ENCODE assay signal across 9 cellular contexts in genomic region chr20:43751167-43752050, GRCh38. TPM values are rescaled to one million over a fixed set of nuclear protein-coding genes. Genes with fewer than 3 reads are reported as not detected.
DNase-seq lines count a peak whose midpoint lies in the region; ATAC-seq and TF ChIP-seq lines count a peak whose summit lies in the region.
"Had no signal": no experiment of that assay in that cellular context is flagged by ENCODE, and none has a peak within 500 bp of the region (broad histone marks: within the 10 kb centered on the region; RNA-seq: fewer than 3 reads in every experiment).

No MANE protein-coding gene starts in this region.

- no peaks in the 10 kb centered on the region for H3K9me3 ChIP-seq in CD4-positive, alpha-beta memory T cell (ENCODE audit: control insufficient read depth in 1 of 2, low read length in 2 of 2)
- H3K9me3 ChIP-seq in hepatocyte (ENCODE audit: low read depth): no peaks in the 10 kb centered on the region

- peak overlapping the region; percentile 65 for H3K4me3 Mint-ChIP-seq in activated naive CD4-positive, alpha-beta T cell treated with anti-CD3 and anti-CD28 coated beads, Interleukin-2, amount 50 U/mL, for 24 hours
- peak overlapping the region in 2 of 8 donors; percentile 0 to 2 for H3K4me3 Mint-ChIP-seq in CD4-positive, alpha-beta memory T cell

- H3K4me2 ChIP-seq in hepatocyte: no peak overlapping the region

- H3K4me1 Mint-ChIP-seq in activated naive CD4-positive, alpha-beta T cell treated with anti-CD3 and anti-CD28 coated beads, Interleukin-2, amount 50 U/mL, for 24 hours: peaks cover 38% of the 10 kb centered on the region
- peaks cover 19 to 31% (median 21%) of the 10 kb centered on the region in 4 donors for H3K4me1 Mint-ChIP-seq in CD4-positive, alpha-beta memory T cell

- ATAC-seq in GM18511 (IDR thresholded peaks at IDR 0.05; ENCODE audit: unreplicated experiment): peak; percentile 83

- no peaks in the 10 kb centered on the region for H3K27me3 Mint-ChIP-seq in activated naive CD4-positive, alpha-beta T cell treated with anti-CD3 and anti-CD28 coated beads, Interleukin-2, amount 50 U/mL, for 24 hours
- H3K27me3 Mint-ChIP-seq in CD4-positive, alpha-beta memory T cell: peaks cover 0 to 27% of the 10 kb centered on the region in 2 donors

- H4K20me1 ChIP-seq in hepatocyte (ENCODE audit: insufficient read depth, poor library complexity, severe bottlenecking): no peaks in the 10 kb centered on the region

- H2AFZ ChIP-seq in hepatocyte: no peak overlapping the region

- H3K27me3 ChIP-seq in CD4-positive, alpha-beta memory T cell (ENCODE audit: insufficient read depth, low read length): no peaks in the 10 kb centered on the region
- H3K27me3 ChIP-seq in hepatocyte: no peaks in the 10 kb centered on the region

- no peaks in the 10 kb centered on the region for H3K79me2 ChIP-seq in hepatocyte

- no peak for TF ChIP-seq CTCF in HFF-Myc (IDR thresholded peaks at IDR 0.05; ENCODE audit: low read depth, low read length, missing control alignments)
- no peak for TF ChIP-seq CTCF in hepatocyte (IDR thresholded peaks at IDR 0.05; ENCODE audit: poor library complexity)

- intact Hi-C loops in CD4-positive, alpha-beta memory T cell (cut with micrococcal nuclease): loop anchor here (2.0 kb wide), 1 partner anchor 439 kb away; no protein-coding TSS in a partner anchor

- peaks cover 30% of the 10 kb centered on the region for H3K4me1 ChIP-seq in CD4-positive, alpha-beta memory T cell (ENCODE audit: insufficient read depth, low read length)
- H3K4me1 ChIP-seq in hepatocyte (ENCODE audit: insufficient read depth): no peaks in the 10 kb centered on the region

- WGBS in hepatocyte (ENCODE audit: low lambda C conversion rate, missing lambda C conversion rate): 88% methylated on average over 11 of the region's 11 CpGs

- H3K36me3 Mint-ChIP-seq in activated naive CD4-positive, alpha-beta T cell treated with anti-CD3 and anti-CD28 coated beads, Interleukin-2, amount 50 U/mL, for 24 hours: no peaks in the 10 kb centered on the region
- no peaks in the 10 kb centered on the region for H3K36me3 Mint-ChIP-seq in CD4-positive, alpha-beta memory T cell

- DNase-seq in HFF-Myc (ENCODE audit: extremely low read depth, low read depth) (peak; percentile 51), MV-4-11 (lab: John Stamatoyannopoulos, UW) (peak; percentile 89), NCI-H1930 (lab: John Stamatoyannopoulos, UW) (no peak), hepatocyte (ENCODE audit: low spot score) (no peak)
- DNase-seq in stimulated activated CD4-positive, alpha-beta T cell treated with anti-CD3 and anti-CD28 coated beads, Interleukin-12 subunit alpha, Interleukin-12 subunit beta, amount 100 ng/mL, for 48 hours (ENCODE audit: low read depth in 2 of 3, low spot score in 1 of 3): peak; percentile 44 to 59 (median 56)
- no peak for DNase-seq in CD4-positive, alpha-beta memory T cell

- CTCF ChIA-PET in CD4-positive, alpha-beta memory T cell (lab: Charles Lee; ENCODE audit: partially characterized antibody): interaction anchor here (1.0 to 11.1 kb wide), 9 partner anchors 9 to 340 kb away, joined by 3 to 143 read pairs (median 5); no protein-coding TSS in a partner anchor

- H3K4me3 ChIP-seq in HFF-Myc (replicated peaks; ENCODE audit: low read depth, low read length) (no peak overlapping the region), hepatocyte (no peak overlapping the region)
- H3K4me3 ChIP-seq in CD4-positive, alpha-beta memory T cell (ENCODE audit: low read length in 2 of 2): no peak overlapping the region

- no peaks in the 10 kb centered on the region for H3K36me3 ChIP-seq in CD4-positive, alpha-beta memory T cell (ENCODE audit: insufficient read depth, low read length)
- H3K36me3 ChIP-seq in hepatocyte (replicated peaks; ENCODE audit: insufficient read depth, low read depth): no peaks in the 10 kb centered on the region

- H3K27ac ChIP-seq in CD4-positive, alpha-beta memory T cell (ENCODE audit: low read depth, low read length): no peak overlapping the region
- H3K27ac ChIP-seq in hepatocyte: no peak overlapping the region

- no peaks in the 10 kb centered on the region for H3K9me2 ChIP-seq in hepatocyte (replicated peaks; ENCODE audit: insufficient read depth)

- H3K9me3 Mint-ChIP-seq in activated naive CD4-positive, alpha-beta T cell treated with anti-CD3 and anti-CD28 coated beads, Interleukin-2, amount 50 U/mL, for 24 hours: no peaks in the 10 kb centered on the region
- H3K9me3 Mint-ChIP-seq in CD4-positive, alpha-beta memory T cell: no peaks in the 10 kb centered on the region

- POLR2A ChIA-PET in CD4-positive, alpha-beta memory T cell (lab: Charles Lee; ENCODE audit: partially characterized antibody): no interaction called here

- peak overlapping the region; percentile 98 for H3K27ac Mint-ChIP-seq in activated naive CD4-positive, alpha-beta T cell treated with anti-CD3 and anti-CD28 coated beads, Interleukin-2, amount 50 U/mL, for 24 hours
- peak overlapping the region in 3 of 7 donors; percentile 51 to 78 (median 58) for H3K27ac Mint-ChIP-seq in CD4-positive, alpha-beta memory T cell

RNA-seq across cellular contexts. Expression of gene GTSF1L, which starts 24.6 kb away (rescaled TPM):
- total RNA-seq in CD4-positive, alpha-beta memory T cell: not detected
- not detected for polyA plus RNA-seq in CD4-positive, alpha-beta memory T cell
- total RNA-seq in hepatocyte: not detected in 2 replicates
- not detected in 2 replicates for polyA plus RNA-seq in hepatocyte
- polyA plus RNA-seq: adipose tissue had no signal

Comparison
In these comparisons a context has a peak if more than half of its experiments do, and no peak if none do; other contexts are left out.
1. DNase-seq: peak in HFF-Myc (single experiment), MV-4-11 (single experiment) and stimulated activated CD4-positive, alpha-beta T cell treated with anti-CD3 and anti-CD28 coated beads, Interleukin-12 subunit alpha, Interleukin-12 subunit beta, amount 100 ng/mL, for 48 hours (3 of 3); none in NCI-H1930 (0 of 2), CD4-positive, alpha-beta memory T cell (0 of 5) and hepatocyte (single experiment).